Comparison of ENCODE assay signal across 8 cellular contexts in genomic region chr9:137156567-137157375, GRCh38. TPM values are rescaled to one million over a fixed set of nuclear protein-coding genes. Genes with fewer than 3 reads are reported as not detected.
DNase-seq lines count a peak whose midpoint lies in the region; ATAC-seq and TF ChIP-seq lines count a peak whose summit lies in the region.

No MANE protein-coding gene starts in this region.

- ATAC-seq in GM19463 (IDR thresholded peaks at IDR 0.05; ENCODE audit: unreplicated experiment) (no peak), HG03442 (IDR thresholded peaks at IDR 0.05; ENCODE audit: unreplicated experiment) (no peak), HG02981 (IDR thresholded peaks at IDR 0.05; ENCODE audit: unreplicated experiment) (no peak)

- CTCF ChIA-PET in AG04449 (lab: Yijun Ruan, JAX), result interaction anchor here (0.8 kb wide), 1 partner anchor 80 kb away, joined by 4 read pairs; no protein-coding TSS in a partner anchor

- POLR2A ChIA-PET in AG04449 (lab: Yijun Ruan, JAX), result interaction anchor here (1.2 to 1.7 kb wide), 2 partner anchors 9 to 84 kb away, joined by 3 to 4 read pairs; partner anchors contain the start of gene TUBB4B

- no peak for TF ChIP-seq CTCF in AG04449 (IDR thresholded peaks at IDR 0.05; ENCODE audit: insufficient read depth, low read length, missing control alignments)
- TF ChIP-seq CTCF in HFF-Myc (IDR thresholded peaks at IDR 0.05; ENCODE audit: low read depth, low read length, missing control alignments), result no peak
- no peak for TF ChIP-seq CTCF in fibroblast of villous mesenchyme (IDR thresholded peaks at IDR 0.05; ENCODE audit: insufficient read depth, low read depth, low read length)

- H3K4me3 ChIP-seq in AG04449 (ENCODE audit: low read depth, low read length), result peak overlapping the region; percentile 50
- H3K4me3 ChIP-seq in HFF-Myc (replicated peaks; ENCODE audit: low read depth, low read length), result peak overlapping the region; percentile 21; the same call in 1 of the 2 replicates
- H3K4me3 ChIP-seq in fibroblast of villous mesenchyme (ENCODE audit: low read depth, low read length), result peak overlapping the region; percentile 46

- no peak for DNase-seq in AG04449 (ENCODE audit: low read depth, low spot score)
- no peak for DNase-seq in HFF-Myc (ENCODE audit: extremely low read depth, low read depth)
- peak; percentile 90 for DNase-seq in activated CD8-positive, alpha-beta memory T cell treated with anti-CD3 and anti-CD28 coated beads, Interleukin-2, amount 50 U/mL, for 48 hours
- peak; percentile 59 for DNase-seq in fibroblast of villous mesenchyme (ENCODE audit: low read depth)
- DNase-seq in stimulated activated CD4-positive, alpha-beta T cell treated with anti-CD3 and anti-CD28 coated beads, Interleukin-1b, Interleukin-23, amount 100 ng/mL, for 24 hours (ENCODE audit: low read depth in 4 of 4, low spot score in 1 of 4), result peak; percentile 27 to 47 (median 44)

RNA-seq across cellular contexts. Expression of gene LRRC26, which starts 13.1 kb away (rescaled TPM):
- total RNA-seq in fibroblast of villous mesenchyme, result not detected in 2 replicates

RNA-seq across cellular contexts. Expression of gene TMEM210, which starts 15.1 kb away (rescaled TPM):
- not detected in 2 replicates for total RNA-seq in fibroblast of villous mesenchyme

RNA-seq across cellular contexts. Expression of gene GRIN1, which starts 17.8 kb away (rescaled TPM):
- total RNA-seq in fibroblast of villous mesenchyme, result under 0.01 TPM in 1 of 2 replicates, not detected in the other

RNA-seq across cellular contexts. Expression of gene ANAPC2, which starts 31.6 kb away (rescaled TPM):
- 22.9 and 24.8 TPM in 2 replicates for total RNA-seq in fibroblast of villous mesenchyme

RNA-seq across cellular contexts. Expression of gene SSNA1, which starts 31.7 kb away (rescaled TPM):
- 58.7 and 81.5 TPM in 2 replicates for total RNA-seq in fibroblast of villous mesenchyme

Comparison
In these comparisons a context has a peak if more than half of its experiments do, and no peak if none do; other contexts are left out.
1. DNase-seq: peak in activated CD8-positive, alpha-beta memory T cell treated with anti-CD3 and anti-CD28 coated beads, Interleukin-2, amount 50 U/mL, for 48 hours (single experiment), fibroblast of villous mesenchyme (single experiment) and stimulated activated CD4-positive, alpha-beta T cell treated with anti-CD3 and anti-CD28 coated beads, Interleukin-1b, Interleukin-23, amount 100 ng/mL, for 24 hours (4 of 4); none in AG04449 (single experiment) and HFF-Myc (single experiment).
2. Peak in every context shown above with its lines, with median percentiles within 50 percentile points of each other: H3K4me3 ChIP-seq.